8 cellular contexts compared by ENCODE assay signal in the genomic region with DNA sequence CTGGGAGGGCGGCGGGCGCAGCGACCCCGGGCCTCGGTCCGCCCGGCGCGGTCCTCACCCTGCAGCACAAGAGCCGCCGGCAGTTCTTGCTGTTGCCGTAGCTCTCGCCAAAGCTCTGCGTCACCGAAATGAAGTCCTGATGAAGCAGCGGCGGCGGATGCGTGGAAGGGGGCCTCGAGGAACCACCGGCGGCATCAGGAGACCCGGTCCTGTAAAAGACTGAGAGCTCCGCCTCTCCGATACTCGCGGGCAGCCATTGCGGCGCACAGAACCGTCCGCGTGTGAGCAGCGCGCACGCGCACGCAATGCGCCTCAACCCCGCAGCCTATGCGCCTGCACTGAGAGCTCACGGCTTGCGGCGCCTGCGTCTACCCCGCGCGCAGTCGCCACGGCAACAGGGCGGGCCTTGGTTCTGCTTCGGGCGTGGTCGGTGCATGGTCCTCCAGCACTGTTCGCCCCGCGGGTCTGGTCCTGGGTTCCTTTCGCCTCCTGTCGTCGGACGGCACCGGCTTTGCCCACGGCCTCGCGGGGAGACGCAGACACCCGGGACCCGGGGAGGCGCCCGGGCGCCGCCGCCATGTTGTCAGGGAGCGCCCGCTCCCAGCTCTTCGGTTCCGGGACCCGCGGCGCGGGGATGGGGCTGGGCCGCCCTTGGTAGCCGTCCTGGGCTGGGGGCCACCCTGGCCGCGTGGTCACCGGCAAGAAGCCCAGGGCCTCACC. TPM values are rescaled to one million over a fixed set of nuclear protein-coding genes. Genes with fewer than 3 reads are reported as not detected.
DNase-seq lines count a peak whose midpoint lies in the region; ATAC-seq and TF ChIP-seq lines count a peak whose summit lies in the region.

No MANE protein-coding gene starts in this region.

- ATAC-seq in HG03432 (IDR thresholded peaks at IDR 0.05; ENCODE audit: unreplicated experiment) (peak; percentile 82), left colon (peak; percentile 99)

- intact Hi-C loops in left colon (cut with DNase I, micrococcal nuclease): no loop called here

- no peak for TF ChIP-seq CTCF in coronary artery (IDR thresholded peaks at IDR 0.05)

- DNase-seq in AML-193 (lab: John Stamatoyannopoulos, UW) (peak; percentile 84 to 91), NCI-H510A (lab: John Stamatoyannopoulos, UW) (peak; percentile 89), coronary artery (ENCODE audit: low spot score) (peak; percentile 82), left colon (peak; percentile 86 to 90)
- DNase-seq in activated CD4-positive, alpha-beta T cell treated with anti-CD3 and anti-CD28 coated beads for 48 hours: peak; percentile 93
- peak; percentile 70 to 87 (median 80) for DNase-seq in stimulated activated CD4-positive, alpha-beta T cell treated with anti-CD3 and anti-CD28 coated beads, Interleukin-1b, Interleukin-23, amount 100 ng/mL, for 24 hours (ENCODE audit: low read depth in 4 of 4, low spot score in 1 of 4)

- H3K4me3 ChIP-seq in coronary artery: peak overlapping the region; percentile 80

- TF ChIP-seq POLR2A in GM19099 (IDR thresholded peaks at IDR 0.05; ENCODE audit: extremely low read depth, insufficient read length, low read depth): peak; percentile 89

- peak overlapping the region; percentile 19 to 70 for H3K27ac ChIP-seq in coronary artery

RNA-seq across cellular contexts. Expression of a gene that starts 9.3 kb away (rescaled TPM):
- under 1 TPM; 0.46 to 0.47 TPM for total RNA-seq in left colon

RNA-seq across cellular contexts. Expression of a gene that starts 15.1 kb away (rescaled TPM):
- total RNA-seq in left colon: 10 to 100 TPM; 53.1 to 66.0 TPM

RNA-seq across cellular contexts. Expression of a gene that starts 40.2 kb away (rescaled TPM):
- 10 to 100 TPM; 70.0 to 95.7 TPM for total RNA-seq in left colon

RNA-seq across cellular contexts. Expression of a gene that starts 42.2 kb away (rescaled TPM):
- total RNA-seq in left colon: under 1 TPM; 0.67 to 0.70 TPM

RNA-seq across cellular contexts. Expression of a gene that starts 42.8 kb away (rescaled TPM):
- total RNA-seq in left colon: 10 to 100 TPM; 50.0 to 53.5 TPM

Comparison
In these comparisons a context has a peak if more than half of its experiments do, and no peak if none do; other contexts are left out.
1. Peak in every context shown above with its lines: DNase-seq, ATAC-seq, H3K4me3 ChIP-seq and H3K27ac ChIP-seq.